ENCODE assay signal across 19 cellular contexts in the genomic region with DNA sequence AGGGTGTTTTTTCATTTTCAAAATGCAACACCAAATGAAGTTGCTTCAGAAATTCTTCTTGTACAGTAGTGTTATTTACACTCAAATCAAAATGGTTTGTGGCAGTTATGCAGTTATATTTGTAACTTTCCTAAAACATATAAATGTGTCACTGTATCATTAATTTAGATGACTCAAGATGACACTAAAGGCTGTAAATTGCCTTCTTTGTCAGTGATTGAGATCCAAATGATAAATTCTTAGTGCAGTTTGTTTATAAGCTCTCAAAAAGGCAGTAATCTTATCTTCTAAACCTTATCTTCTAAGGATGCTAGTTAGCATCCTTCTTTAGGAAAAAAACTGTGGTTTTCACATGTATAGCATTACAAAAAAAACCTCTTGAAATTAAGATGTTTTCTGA. TPM values are rescaled to one million over a fixed set of nuclear protein-coding genes. Genes with fewer than 3 reads are reported as not detected.
DNase-seq lines count a peak whose midpoint lies in the region; ATAC-seq and TF ChIP-seq lines count a peak whose summit lies in the region.
"Had no signal": no experiment of that assay in that cellular context is flagged by ENCODE, and none has a peak within 500 bp of the region (broad histone marks: within the 10 kb centered on the region; RNA-seq: fewer than 3 reads in every experiment).

No MANE protein-coding gene starts in this region.

- H3K36me3 ChIP-seq in Panc1 (ENCODE audit: control insufficient read depth, insufficient read depth, low read length) (no peaks in the 10 kb centered on the region), neural cell (ENCODE audit: insufficient read depth, low read length) (no peaks in the 10 kb centered on the region)
- H3K36me3 ChIP-seq: HAP-1 had no signal

- POLR2A ChIA-PET in HEK293T (lab: Yijun Ruan, JAX) (interaction anchor here (1.4 kb wide), 1 partner anchor 11 kb away, joined by 3 read pairs; no protein-coding TSS in a partner anchor), Panc1 (lab: Charles Lee) (no interaction called here)

- peaks cover 36 to 43% of the 10 kb centered on the region in 2 donors for H3K4me1 Mint-ChIP-seq in natural killer cell
- peaks cover 29 to 34% of the 10 kb centered on the region in 2 donors for H3K4me1 Mint-ChIP-seq in natural killer cell treated with Interleukin-12 subunit alpha and Interleukin-12 subunit beta and Interleukin-15 and Interleukin-18, amount 100 ng/mL, for 72 hours (ENCODE audit: low read depth in 2 of 2)
- H3K4me1 Mint-ChIP-seq in stimulated activated naive B cell treated with anti-CD40 and anti-IgM and Interleukin-4, amounts not matched to agents 10 μg/mL and 1 μg/mL and 100 μg/mL, for 72 hours = peaks cover 32 to 47% of the 10 kb centered on the region in 2 donors

- no peak for DNase-seq in natural killer cell
- no peak for DNase-seq in natural killer cell treated with Interleukin-12 subunit alpha and Interleukin-12 subunit beta and Interleukin-15 and Interleukin-18, amount 100 ng/mL, for 72 hours (ENCODE audit: low spot score)
- DNase-seq in HEK293T (ENCODE audit: extremely low spot score) = no peak
- no peak for DNase-seq in Panc1 (ENCODE audit: low read depth, low spot score)
- DNase-seq in HuH-7.5 (ENCODE audit: low spot score) = no peak
- DNase-seq in stimulated activated naive B cell treated with anti-CD40 and anti-IgM and Interleukin-4, amounts not matched to agents 10 μg/mL and 1 μg/mL and 100 μg/mL, for 72 hours = no peak
- DNase-seq: 8988T; CD4-positive, alpha-beta T cell; DMS79 treated with DMSO at 0.1 percent for 48 hours; HFFc6; IMR-90 had no signal

- H3K9me3 ChIP-seq in Panc1 (ENCODE audit: control insufficient read depth, insufficient read depth, low read depth, low read length) = no peaks in the 10 kb centered on the region
- no peaks in the 10 kb centered on the region for H3K9me3 ChIP-seq in neural cell (ENCODE audit: low read length)
- H3K9me3 ChIP-seq: Caco-2, HAP-1 had no signal

- no peaks in the 10 kb centered on the region for H3K9me2 ChIP-seq in neural cell (ENCODE audit: insufficient read depth, low read length)

- no peak overlapping the region for H2AFZ ChIP-seq in neural cell (ENCODE audit: low read depth, low read length)
- H2AFZ ChIP-seq: GM23248 had no signal

- H3K27me3 Mint-ChIP-seq in natural killer cell (ENCODE audit: low read depth in 2 of 2) = no peaks in the 10 kb centered on the region
- H3K27me3 Mint-ChIP-seq in natural killer cell treated with Interleukin-12 subunit alpha and Interleukin-12 subunit beta and Interleukin-15 and Interleukin-18, amount 100 ng/mL, for 72 hours = no peaks in the 10 kb centered on the region
- no peaks in the 10 kb centered on the region for H3K27me3 Mint-ChIP-seq in stimulated activated naive B cell treated with anti-CD40 and anti-IgM and Interleukin-4, amounts not matched to agents 10 μg/mL and 1 μg/mL and 100 μg/mL, for 72 hours
- H3K27me3 Mint-ChIP-seq: CD4-positive, alpha-beta T cell had no signal

- TF ChIP-seq CTCF in natural killer cell (IDR thresholded peaks at IDR 0.05) (no peak), Panc1 (IDR thresholded peaks at IDR 0.05) (no peak), neural cell (IDR thresholded peaks at IDR 0.05; ENCODE audit: poor library complexity, severe bottlenecking) (no peak)

- no peaks in the 10 kb centered on the region for H3K36me3 Mint-ChIP-seq in natural killer cell
- H3K36me3 Mint-ChIP-seq in natural killer cell treated with Interleukin-12 subunit alpha and Interleukin-12 subunit beta and Interleukin-15 and Interleukin-18, amount 100 ng/mL, for 72 hours = peaks cover 13% of the 10 kb centered on the region
- peaks cover 19 to 24% of the 10 kb centered on the region in 2 donors for H3K36me3 Mint-ChIP-seq in stimulated activated naive B cell treated with anti-CD40 and anti-IgM and Interleukin-4, amounts not matched to agents 10 μg/mL and 1 μg/mL and 100 μg/mL, for 72 hours

- H3K4me1 ChIP-seq in Panc1 (ENCODE audit: control insufficient read depth, insufficient read depth, low read length) = peaks cover 27% of the 10 kb centered on the region
- H3K4me1 ChIP-seq: HAP-1 had no signal

- no peak for TF ChIP-seq RAD21 in neural cell (conservative IDR thresholded peaks at IDR 0.05)

- CTCF ChIA-PET in HEK293T (lab: Yijun Ruan, JAX) = interaction anchor here (0.5 to 0.8 kb wide), 3 partner anchors 12 to 594 kb away, joined by 3 to 5 read pairs (median 3); partner anchors contain the start of gene UMAD1
- CTCF ChIA-PET in Panc1 (lab: Charles Lee) = no interaction called here

- in situ Hi-C loops in Panc1 (cut with HindIII; ENCODE audit: low pct_unique_long_range_greater_than_20kb, low sequenced_read_pairs) = no loop called here

- TF ChIP-seq EP300 in neural cell (conservative IDR thresholded peaks at IDR 0.05; ENCODE audit: poor library complexity, severe bottlenecking) = peak; percentile 13

- no peaks in the 10 kb centered on the region for H3F3A ChIP-seq in neural cell (ENCODE audit: insufficient read depth, low read length, poor library complexity, severe bottlenecking)

- BruUV-seq in Panc1 (replicated peaks; lab: Mats Ljungman, UMichigan) = no TSS peak

- H3K4me2 ChIP-seq in neural cell (ENCODE audit: low read length) = no peak overlapping the region

- H4K20me1 ChIP-seq in neural cell (ENCODE audit: insufficient read depth) = no peaks in the 10 kb centered on the region

- peak overlapping the region; percentile 33 to 41 for H3K27ac Mint-ChIP-seq in natural killer cell
- H3K27ac Mint-ChIP-seq in natural killer cell treated with Interleukin-12 subunit alpha and Interleukin-12 subunit beta and Interleukin-15 and Interleukin-18, amount 100 ng/mL, for 72 hours = no peak overlapping the region
- no peak overlapping the region for H3K27ac Mint-ChIP-seq in stimulated activated naive B cell treated with anti-CD40 and anti-IgM and Interleukin-4, amounts not matched to agents 10 μg/mL and 1 μg/mL and 100 μg/mL, for 72 hours
- H3K27ac Mint-ChIP-seq: CD4-positive, alpha-beta T cell; HFFc6 had no signal

- H3K9me3 Mint-ChIP-seq in natural killer cell = no peaks in the 10 kb centered on the region
- H3K9me3 Mint-ChIP-seq in natural killer cell treated with Interleukin-12 subunit alpha and Interleukin-12 subunit beta and Interleukin-15 and Interleukin-18, amount 100 ng/mL, for 72 hours = no peaks in the 10 kb centered on the region
- H3K9me3 Mint-ChIP-seq in stimulated activated naive B cell treated with anti-CD40 and anti-IgM and Interleukin-4, amounts not matched to agents 10 μg/mL and 1 μg/mL and 100 μg/mL, for 72 hours = peaks cover 0 to 10% of the 10 kb centered on the region in 2 donors
- H3K9me3 Mint-ChIP-seq: CD4-positive, alpha-beta T cell had no signal

- H3K27ac ChIP-seq in Panc1 (ENCODE audit: low read length) (peak overlapping the region; percentile 70), neural cell (ENCODE audit: low read length) (no peak overlapping the region)
- H3K27ac ChIP-seq: C4-2B, GM23248, HL-60 had no signal

- no peak overlapping the region for H3K9ac ChIP-seq in neural cell (ENCODE audit: low read length)
- H3K9ac ChIP-seq: GM23248 had no signal

- no peaks in the 10 kb centered on the region for H3K27me3 ChIP-seq in Panc1 (ENCODE audit: control insufficient read depth, insufficient read depth, low read length)
- no peaks in the 10 kb centered on the region for H3K27me3 ChIP-seq in neural cell (ENCODE audit: insufficient read depth, low read depth, low read length)

- intact Hi-C loops in natural killer cell (cut with micrococcal nuclease) (no loop called here), Panc1 (cut with micrococcal nuclease; ENCODE audit: unreplicated experiment) (no loop called here)

- no peak for ATAC-seq in natural killer cell
- ATAC-seq in natural killer cell treated with Interleukin-12 subunit alpha and Interleukin-12 subunit beta and Interleukin-15 and Interleukin-18, amount 100 ng/mL, for 72 hours = no peak
- 0 out of 2 replicates have a peak, but pooled peaks have one; percentile 10 for ATAC-seq in Panc1
- no peak for ATAC-seq in GM21526 (IDR thresholded peaks at IDR 0.05; ENCODE audit: low FRiP score, unreplicated experiment)
- ATAC-seq in stimulated activated naive B cell treated with anti-CD40 and anti-IgM and Interleukin-4, amounts not matched to agents 10 μg/mL and 1 μg/mL and 100 μg/mL, for 72 hours (replicated peaks) = no peak

- H3K79me2 ChIP-seq in neural cell (replicated peaks; ENCODE audit: insufficient read depth, low read length) = peaks cover 3% of the 10 kb centered on the region

- H3K4me3 ChIP-seq in Panc1 (ENCODE audit: low read depth in 2 of 2, low read length in 2 of 2) (no peak overlapping the region), neural cell (ENCODE audit: low read length) (no peak overlapping the region)
- H3K4me3 ChIP-seq: GM12878, GM23248, HAP-1 had no signal

- H3K4me3 Mint-ChIP-seq in natural killer cell = no peak overlapping the region
- H3K4me3 Mint-ChIP-seq in natural killer cell treated with Interleukin-12 subunit alpha and Interleukin-12 subunit beta and Interleukin-15 and Interleukin-18, amount 100 ng/mL, for 72 hours = no peak overlapping the region
- H3K4me3 Mint-ChIP-seq in stimulated activated naive B cell treated with anti-CD40 and anti-IgM and Interleukin-4, amounts not matched to agents 10 μg/mL and 1 μg/mL and 100 μg/mL, for 72 hours = no peak overlapping the region
- H3K4me3 Mint-ChIP-seq: CD4-positive, alpha-beta T cell; HFFc6 had no signal

TF ChIP-seq in HEK293T, 16 proteins besides CTCF, POLR2A, EP300 and RAD21 (continues in another document):
- TF ChIP-seq TARDBP (IDR thresholded peaks at IDR 0.05) = no peak

RNA-seq across cellular contexts. Expression of gene UMAD1, which starts 12.6 kb away (rescaled TPM):
- total RNA-seq in natural killer cell = 10 to 100 TPM; 12.3 to 16.5 (median 14.6) TPM
- total RNA-seq in natural killer cell treated with Interleukin-12 subunit alpha and Interleukin-12 subunit beta and Interleukin-15 and Interleukin-18, amount 100 ng/mL, for 72 hours = 10 to 100 TPM in 1 of 2 donors, 1 to 10 TPM in 1; 9.3 to 11.4 TPM
- 19.9 TPM for total RNA-seq in Panc1 (2021; ENCODE audit: unreplicated experiment)
- polyA plus RNA-seq in Panc1 (2012; ENCODE audit: insufficient read length) = 18.2 TPM
- 13.6 and 14.7 TPM in 2 replicates for polyA plus RNA-seq in neural cell
- polyA minus RNA-seq in neural cell = 12.2 and 13.7 TPM in 2 replicates

Comparison
In these comparisons a context has a peak if more than half of its experiments do, and no peak if none do; other contexts are left out.
1. H3K27ac Mint-ChIP-seq: peak in natural killer cell (2 of 2); none in natural killer cell treated with Interleukin-12 subunit alpha and Interleukin-12 subunit beta and Interleukin-15 and Interleukin-18, amount 100 ng/mL, for 72 hours (0 of 2) and stimulated activated naive B cell treated with anti-CD40 and anti-IgM and Interleukin-4, amounts not matched to agents 10 μg/mL and 1 μg/mL and 100 μg/mL, for 72 hours (single experiment).